ENCODE assay signal across 15 cellular contexts in the genomic region with DNA sequence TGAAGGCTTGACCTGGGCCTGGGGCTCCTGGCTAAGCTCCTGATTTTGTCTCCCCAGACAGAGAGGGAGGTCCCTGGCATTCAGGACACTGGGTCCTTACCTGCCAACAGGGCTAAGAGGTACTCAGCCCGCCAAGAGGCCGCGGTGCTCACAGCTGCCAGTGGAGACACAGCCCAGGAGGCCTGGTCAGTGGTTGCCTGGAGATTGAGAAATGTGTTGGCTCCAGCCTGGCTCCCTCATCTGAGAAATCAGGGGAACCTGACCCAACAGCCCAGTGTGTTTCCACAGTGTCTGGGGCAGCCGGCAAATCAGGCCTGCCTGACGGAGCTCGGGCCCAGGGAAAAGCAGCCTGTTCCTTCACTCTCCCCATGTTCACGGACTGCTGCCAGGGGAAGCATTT.
DNase-seq lines count a peak whose midpoint lies in the region; ATAC-seq and TF ChIP-seq lines count a peak whose summit lies in the region.
"Had no signal": no experiment of that assay in that cellular context is flagged by ENCODE, and none has a peak within 500 bp of the region (broad histone marks: within the 10 kb centered on the region; RNA-seq: fewer than 3 reads in every experiment).

No MANE protein-coding gene starts in this region.

- H3K4me3 ChIP-seq in adipocyte (ENCODE audit: low read length): peak overlapping the region; percentile 58
- no peak overlapping the region for H3K4me3 ChIP-seq in left ventricle myocardium inferior

- TF ChIP-seq CTCF in left ventricle myocardium inferior (IDR thresholded peaks at IDR 0.05; ENCODE audit: borderline replicate concordance): no peak

- intact Hi-C loops in left ventricle myocardium inferior (cut with micrococcal nuclease): no loop called here
- intact Hi-C loops in sciatic nerve (cut with DNase I): no loop called here

- DNase-seq in AG20443 (ENCODE audit: low spot score) (peak; percentile 45), adipocyte (ENCODE audit: low read depth) (peak; percentile 30), left ventricle myocardium inferior (peak; percentile 19), sciatic nerve (ENCODE audit: low spot score) (peak; percentile 70), SHP77 (lab: John Stamatoyannopoulos, UW) (no peak), GM19238 (ENCODE audit: insufficient read length, low spot score) (no peak)
- DNase-seq in effector CD4-positive, alpha-beta T cell: no peak
- DNase-seq: activated CD8-positive, alpha-beta T cell treated with anti-CD3 and anti-CD28 coated beads for 36 hours; effector memory CD4-positive, alpha-beta T cell; EL; naive thymus-derived CD4-positive, alpha-beta T cell; NCI-H1105 treated with DMSO at 0.1 percent for 48 hours; T-helper 17 cell had no signal

- no peaks in the 10 kb centered on the region for H3K9me3 ChIP-seq in adipocyte (ENCODE audit: control insufficient read depth, low read length)
- H3K9me3 ChIP-seq in left ventricle myocardium inferior (replicated peaks): peaks cover 15% of the 10 kb centered on the region

- H3K36me3 ChIP-seq in adipocyte (ENCODE audit: control insufficient read depth, insufficient read depth, low read length, severe bottlenecking) (no peaks in the 10 kb centered on the region), left ventricle myocardium inferior (no peaks in the 10 kb centered on the region)

- peak overlapping the region; percentile 30 for H3K27ac ChIP-seq in left ventricle myocardium inferior (replicated peaks)

- H3K4me1 ChIP-seq in adipocyte (ENCODE audit: control insufficient read depth, insufficient read depth, low read length) (peaks cover 54% of the 10 kb centered on the region), left ventricle myocardium inferior (peaks cover 22% of the 10 kb centered on the region)

- H3K27me3 ChIP-seq in adipocyte (replicated peaks; ENCODE audit: control insufficient read depth, insufficient read depth, low read length): no peaks in the 10 kb centered on the region
- H3K27me3 ChIP-seq in left ventricle myocardium inferior (ENCODE audit: low read depth): no peaks in the 10 kb centered on the region

- ATAC-seq in sciatic nerve: peak; percentile 95
- no peak for ATAC-seq in HG02623 (IDR thresholded peaks at IDR 0.05; ENCODE audit: unreplicated experiment)
- ATAC-seq: activated CD8-positive, alpha-beta T cell treated with anti-CD3 and anti-CD28 coated beads for 36 hours; naive thymus-derived CD4-positive, alpha-beta T cell; stimulated activated effector memory CD8-positive, alpha-beta T cell treated with anti-CD3 and anti-CD28 coated beads, Interleukin-12 subunit alpha, Interleukin-12 subunit beta, amount 100 ng/mL, for 72 hours; T-helper 17 cell had no signal

- H3K9ac ChIP-seq in adipocyte (ENCODE audit: low read length): peak overlapping the region; percentile 82

Comparison
In these comparisons a context has a peak if more than half of its experiments do, and no peak if none do; other contexts are left out.
1. DNase-seq: peak in AG20443 (single experiment), adipocyte (single experiment), left ventricle myocardium inferior (single experiment) and sciatic nerve (single experiment); none in effector CD4-positive, alpha-beta T cell (single experiment), SHP77 (0 of 2) and GM19238 (single experiment).